13 cellular contexts compared by ENCODE assay signal in the genomic region with DNA sequence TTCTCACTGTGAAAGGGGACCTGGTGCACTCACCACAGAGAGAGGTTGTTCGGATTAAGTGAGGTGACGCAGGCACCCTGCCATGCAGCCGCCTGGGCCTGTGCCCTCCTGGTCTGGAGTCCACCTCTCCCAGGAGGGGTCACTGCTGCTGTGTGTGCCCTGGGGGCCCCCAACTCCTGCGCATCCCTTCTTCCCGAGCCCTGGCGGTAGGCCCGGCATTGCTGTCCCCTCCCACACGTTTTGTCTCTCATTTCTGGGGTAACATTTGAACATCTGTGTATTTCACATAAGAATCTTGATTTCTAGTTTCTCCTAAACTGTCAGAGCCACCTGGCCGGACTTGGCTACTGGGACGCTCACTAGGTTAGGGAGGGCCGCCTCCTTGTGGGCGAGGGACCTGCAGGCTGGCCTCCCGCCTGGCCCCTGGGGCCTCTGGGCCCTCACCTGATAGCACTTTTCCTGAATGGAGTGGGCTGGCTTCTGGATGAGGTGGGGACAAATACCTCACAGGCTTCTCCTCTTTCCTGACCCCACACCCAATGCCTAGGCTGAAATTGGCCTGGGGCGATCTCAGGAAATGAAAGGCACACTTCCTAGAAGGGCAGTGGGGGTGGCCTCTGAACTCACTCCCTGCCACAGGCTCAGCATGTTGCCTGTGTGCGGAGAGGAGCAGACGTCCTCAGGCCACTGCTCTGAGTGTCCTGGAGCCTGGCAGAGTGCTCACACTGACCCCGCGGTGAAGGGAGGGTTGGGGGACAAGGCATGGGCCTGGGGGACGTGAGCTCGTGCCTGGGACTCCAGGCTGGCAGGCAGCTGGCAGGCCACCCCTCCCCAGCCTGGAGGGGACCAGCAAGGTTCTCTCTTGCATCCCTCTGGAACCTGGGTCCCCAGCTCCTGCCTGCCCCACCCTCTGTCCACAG.
DNase-seq lines count a peak whose midpoint lies in the region; ATAC-seq and TF ChIP-seq lines count a peak whose summit lies in the region.
"Had no signal": no experiment of that assay in that cellular context is flagged by ENCODE, and none has a peak within 500 bp of the region (broad histone marks: within the 10 kb centered on the region; RNA-seq: fewer than 3 reads in every experiment).

No MANE protein-coding gene starts in this region.

- H3K4me1 ChIP-seq in GM23338 (ENCODE audit: insufficient read depth) (no peaks in the 10 kb centered on the region), NT2/D1 (ENCODE audit: insufficient read depth, insufficient read length) (peaks cover 19% of the 10 kb centered on the region)

- intact Hi-C loops in left ventricle myocardium superior (cut with micrococcal nuclease): no loop called here
- intact Hi-C loops in posterior vena cava (cut with DNase I): no loop called here
- intact Hi-C loops in activated T-helper 2 cell treated with anti-CD3 and anti-CD28 coated beads, Interferon-gamma antibody, Interleukin-2, Interleukin-4, amounts not matched to agents 10 μg/mL and 5 μg/mL and 100 μg/mL, durations not matched to agents 14 hours and 24 hours and 36 hours (cut with micrococcal nuclease): no loop called here

- CTCF ChIA-PET in activated CD8-positive, alpha-beta memory T cell treated with anti-CD3 and anti-CD28 coated beads, Interleukin-2, amount 10 ng/mL, durations not matched to agents 7 days and 5 days (lab: Charles Lee): no interaction called here

- no peak overlapping the region for H3K27ac Mint-ChIP-seq in GM23338
- no peak overlapping the region for H3K27ac Mint-ChIP-seq in activated CD8-positive, alpha-beta memory T cell treated with anti-CD3 and anti-CD28 coated beads, Interleukin-2, amount 10 ng/mL, durations not matched to agents 7 days and 5 days
- no peak overlapping the region for H3K27ac Mint-ChIP-seq in activated T-helper 2 cell treated with anti-CD3 and anti-CD28 coated beads, Interferon-gamma antibody, Interleukin-2, Interleukin-4, amounts not matched to agents 10 μg/mL and 5 μg/mL and 100 μg/mL, durations not matched to agents 14 hours and 24 hours and 36 hours
- H3K27ac Mint-ChIP-seq: B cell had no signal

- H2AFZ ChIP-seq in GM23338: no peak overlapping the region
- H2AFZ ChIP-seq: GM23248 had no signal

- peaks cover 10% of the 10 kb centered on the region for H3K27me3 Mint-ChIP-seq in GM23338 (ENCODE audit: insufficient read depth, low read depth, poor library complexity)
- no peaks in the 10 kb centered on the region for H3K27me3 Mint-ChIP-seq in activated CD8-positive, alpha-beta memory T cell treated with anti-CD3 and anti-CD28 coated beads, Interleukin-2, amount 10 ng/mL, durations not matched to agents 7 days and 5 days
- H3K27me3 Mint-ChIP-seq in activated T-helper 2 cell treated with anti-CD3 and anti-CD28 coated beads, Interferon-gamma antibody, Interleukin-2, Interleukin-4, amounts not matched to agents 10 μg/mL and 5 μg/mL and 100 μg/mL, durations not matched to agents 14 hours and 24 hours and 36 hours (ENCODE audit: low read depth): no peaks in the 10 kb centered on the region

- peak in 1 of 2 experiments; percentile 25; a peak in 1 of 4 replicates for TF ChIP-seq CTCF in GM23338 (conservative IDR thresholded peaks at IDR 0.05; ENCODE audit: low read depth in 2 of 2)

- H3K36me3 Mint-ChIP-seq in GM23338 (ENCODE audit: low read depth): no peaks in the 10 kb centered on the region
- no peaks in the 10 kb centered on the region for H3K36me3 Mint-ChIP-seq in activated CD8-positive, alpha-beta memory T cell treated with anti-CD3 and anti-CD28 coated beads, Interleukin-2, amount 10 ng/mL, durations not matched to agents 7 days and 5 days
- H3K36me3 Mint-ChIP-seq in activated T-helper 2 cell treated with anti-CD3 and anti-CD28 coated beads, Interferon-gamma antibody, Interleukin-2, Interleukin-4, amounts not matched to agents 10 μg/mL and 5 μg/mL and 100 μg/mL, durations not matched to agents 14 hours and 24 hours and 36 hours (ENCODE audit: low read depth): no peaks in the 10 kb centered on the region
- H3K36me3 Mint-ChIP-seq: CD8-positive, alpha-beta memory T cell had no signal

- H3K4me3 ChIP-seq in GM23338 (no peak overlapping the region), NT2/D1 (ENCODE audit: insufficient read length, low read depth) (no peak overlapping the region)
- H3K4me3 ChIP-seq: GM23248 had no signal

- H4K20me1 ChIP-seq in GM23338 (replicated peaks; ENCODE audit: insufficient read depth): no peaks in the 10 kb centered on the region

- no peaks in the 10 kb centered on the region for H3K9me2 ChIP-seq in GM23338 (ENCODE audit: insufficient read depth)

- no peak overlapping the region for H3K27ac ChIP-seq in GM23338 (ENCODE audit: low read depth)
- H3K27ac ChIP-seq: GM23248, KMS-11 had no signal

- ATAC-seq in GM23338 (peak; percentile 35), left ventricle myocardium superior (peak; percentile 31), HG03135 (IDR thresholded peaks at IDR 0.05; ENCODE audit: unreplicated experiment) (no peak)
- no peak for ATAC-seq in activated CD8-positive, alpha-beta memory T cell treated with anti-CD3 and anti-CD28 coated beads, Interleukin-2, amount 10 ng/mL, durations not matched to agents 7 days and 5 days

- H3K9me3 Mint-ChIP-seq in GM23338: no peaks in the 10 kb centered on the region
- no peaks in the 10 kb centered on the region for H3K9me3 Mint-ChIP-seq in activated CD8-positive, alpha-beta memory T cell treated with anti-CD3 and anti-CD28 coated beads, Interleukin-2, amount 10 ng/mL, durations not matched to agents 7 days and 5 days (ENCODE audit: low read depth)
- H3K9me3 Mint-ChIP-seq in activated T-helper 2 cell treated with anti-CD3 and anti-CD28 coated beads, Interferon-gamma antibody, Interleukin-2, Interleukin-4, amounts not matched to agents 10 μg/mL and 5 μg/mL and 100 μg/mL, durations not matched to agents 14 hours and 24 hours and 36 hours: no peaks in the 10 kb centered on the region
- H3K9me3 Mint-ChIP-seq: CD8-positive, alpha-beta memory T cell had no signal

- DNase-seq in GM23338 (ENCODE audit: low spot score): no peak
- no peak for DNase-seq in NT2/D1 (ENCODE audit: low read depth, low spot score)
- DNase-seq in left ventricle myocardium superior: peak; percentile 27
- peak; percentile 45 for DNase-seq in posterior vena cava (ENCODE audit: low spot score)
- no peak for DNase-seq in activated CD8-positive, alpha-beta memory T cell treated with anti-CD3 and anti-CD28 coated beads, Interleukin-2, amount 10 ng/mL, durations not matched to agents 7 days and 5 days
- no peak for DNase-seq in activated T-helper 2 cell treated with anti-CD3 and anti-CD28 coated beads, Interferon-gamma antibody, Interleukin-2, Interleukin-4, amounts not matched to agents 10 μg/mL and 5 μg/mL and 100 μg/mL, durations not matched to agents 14 hours and 24 hours and 36 hours (ENCODE audit: low spot score)
- DNase-seq: CD8-positive, alpha-beta memory T cell; NCI-H1092; NCI-H187 had no signal

- no peaks in the 10 kb centered on the region for H3K36me3 ChIP-seq in GM23338 (ENCODE audit: insufficient read depth)
- H3K36me3 ChIP-seq in NT2/D1 (ENCODE audit: insufficient read depth, insufficient read length, low read length): no peaks in the 10 kb centered on the region

- no peaks in the 10 kb centered on the region for H3K9me3 ChIP-seq in NT2/D1 (ENCODE audit: insufficient read depth, low read length)

- no peaks in the 10 kb centered on the region for H3K4me1 Mint-ChIP-seq in GM23338
- no peaks in the 10 kb centered on the region for H3K4me1 Mint-ChIP-seq in activated CD8-positive, alpha-beta memory T cell treated with anti-CD3 and anti-CD28 coated beads, Interleukin-2, amount 10 ng/mL, durations not matched to agents 7 days and 5 days
- no peaks in the 10 kb centered on the region for H3K4me1 Mint-ChIP-seq in activated T-helper 2 cell treated with anti-CD3 and anti-CD28 coated beads, Interferon-gamma antibody, Interleukin-2, Interleukin-4, amounts not matched to agents 10 μg/mL and 5 μg/mL and 100 μg/mL, durations not matched to agents 14 hours and 24 hours and 36 hours (ENCODE audit: low read depth)
- H3K4me1 Mint-ChIP-seq: B cell; CD8-positive, alpha-beta memory T cell had no signal

- H3K27me3 ChIP-seq in GM23338 (ENCODE audit: insufficient read depth): no peaks in the 10 kb centered on the region
- no peaks in the 10 kb centered on the region for H3K27me3 ChIP-seq in NT2/D1 (ENCODE audit: insufficient read depth, insufficient read length)

- no peak overlapping the region for H3K4me3 Mint-ChIP-seq in GM23338
- no peak overlapping the region for H3K4me3 Mint-ChIP-seq in activated CD8-positive, alpha-beta memory T cell treated with anti-CD3 and anti-CD28 coated beads, Interleukin-2, amount 10 ng/mL, durations not matched to agents 7 days and 5 days
- no peak overlapping the region for H3K4me3 Mint-ChIP-seq in activated T-helper 2 cell treated with anti-CD3 and anti-CD28 coated beads, Interferon-gamma antibody, Interleukin-2, Interleukin-4, amounts not matched to agents 10 μg/mL and 5 μg/mL and 100 μg/mL, durations not matched to agents 14 hours and 24 hours and 36 hours (ENCODE audit: low read depth)
- H3K4me3 Mint-ChIP-seq: B cell; CD8-positive, alpha-beta memory T cell had no signal

- peak overlapping the region; percentile 52 for H3K9ac ChIP-seq in NT2/D1 (ENCODE audit: insufficient read length, low read depth)
- H3K9ac ChIP-seq: GM23248, KMS-11 had no signal

- H3F3A ChIP-seq in GM23338 (replicated peaks; ENCODE audit: low read depth): no peaks in the 10 kb centered on the region

- H3K4me2 ChIP-seq in GM23338: no peak overlapping the region
- H3K4me2 ChIP-seq: KMS-11 had no signal

- H3K79me2 ChIP-seq in GM23338 (replicated peaks; ENCODE audit: insufficient read depth): no peaks in the 10 kb centered on the region

TF ChIP-seq in GM23338, 12 proteins besides CTCF, POLR2A, EP300 and RAD21 (continues in another document):
- TF ChIP-seq ZNF114 (CRISPR knock-in tag; IDR thresholded peaks at IDR 0.05): no peak

Comparison
In these comparisons a context has a peak if more than half of its experiments do, and no peak if none do; other contexts are left out.
1. ATAC-seq: peak in GM23338 (single experiment) and left ventricle myocardium superior (single experiment); none in activated CD8-positive, alpha-beta memory T cell treated with anti-CD3 and anti-CD28 coated beads, Interleukin-2, amount 10 ng/mL, durations not matched to agents 7 days and 5 days (single experiment) and HG03135 (single experiment).
2. DNase-seq: peak in left ventricle myocardium superior (single experiment) and posterior vena cava (single experiment); none in GM23338 (single experiment), NT2/D1 (single experiment), activated CD8-positive, alpha-beta memory T cell treated with anti-CD3 and anti-CD28 coated beads, Interleukin-2, amount 10 ng/mL, durations not matched to agents 7 days and 5 days (single experiment) and activated T-helper 2 cell treated with anti-CD3 and anti-CD28 coated beads, Interferon-gamma antibody, Interleukin-2, Interleukin-4, amounts not matched to agents 10 μg/mL and 5 μg/mL and 100 μg/mL, durations not matched to agents 14 hours and 24 hours and 36 hours (single experiment).